9 cellular contexts compared by ENCODE assay signal in genomic region chr11:132402056-132402684, GRCh38.
A peak's percentile ranks its signal among the peaks of the same experiment; 100 is the strongest.
DNase-seq lines count a peak whose midpoint lies in the region; ATAC-seq and TF ChIP-seq lines count a peak whose summit lies in the region.
"Had no signal": no experiment of that assay in that cellular context is flagged by ENCODE, and none has a peak within 500 bp of the region (broad histone marks: within the 10 kb centered on the region; RNA-seq: fewer than 3 reads in every experiment).

No MANE protein-coding gene starts in this region.

- peak; percentile 84 for DNase-seq in DMS79 (lab: John Stamatoyannopoulos, UW)
- peak; percentile 3 to 4 for DNase-seq in SHP77 (lab: John Stamatoyannopoulos, UW)
- DNase-seq in heart left ventricle, result peak in 4 of 5 donors; percentile 16 to 52 (median 35)
- peak in 1 of 2 donors; percentile 49 for DNase-seq in stimulated activated effector memory CD8-positive, alpha-beta T cell treated with anti-CD3 and anti-CD28 coated beads, Interleukin-12 subunit alpha, Interleukin-12 subunit beta, amount 100 ng/mL, for 72 hours (ENCODE audit: low spot score in 2 of 2)
- DNase-seq in activated naive CD4-positive, alpha-beta T cell treated with anti-CD3 and anti-CD28 coated beads, Interleukin-2, amount 50 U/mL, for 16 hours, result no peak
- DNase-seq in omental fat pad (ENCODE audit: low spot score), result no peak

- H2AFZ ChIP-seq in KMS-11 (ENCODE audit: low read depth), result peak overlapping the region; percentile 35; the same call in 1 of the 2 replicates

- peak; percentile 70 for TF ChIP-seq CTCF in KMS-11 (conservative IDR thresholded peaks at IDR 0.05; ENCODE audit: low read depth, low read length)
- peak in 11 of 12 donors; percentile 27 to 59 (median 45) for TF ChIP-seq CTCF in heart left ventricle (IDR thresholded peaks at IDR 0.05)
- TF ChIP-seq CTCF in omental fat pad (IDR thresholded peaks at IDR 0.05), result no peak

- ATAC-seq in GM21390 (IDR thresholded peaks at IDR 0.05; ENCODE audit: unreplicated experiment) (peak; percentile 90), heart left ventricle (peak; percentile 77 to 93 (median 86)), omental fat pad (ENCODE audit: low FRiP score) (no peak)
- ATAC-seq in stimulated activated effector memory CD8-positive, alpha-beta T cell treated with anti-CD3 and anti-CD28 coated beads, Interleukin-12 subunit alpha, Interleukin-12 subunit beta, amount 100 ng/mL, for 72 hours, result peak; percentile 60

- H3K27ac Mint-ChIP-seq in stimulated activated effector memory CD8-positive, alpha-beta T cell treated with anti-CD3 and anti-CD28 coated beads, Interleukin-12 subunit alpha, Interleukin-12 subunit beta, amount 100 ng/mL, for 72 hours, result no peak overlapping the region
- H3K27ac Mint-ChIP-seq: IgD-negative memory B cell had no signal

- H3K9ac ChIP-seq in KMS-11, result no peak overlapping the region

- H3K4me1 Mint-ChIP-seq in stimulated activated effector memory CD8-positive, alpha-beta T cell treated with anti-CD3 and anti-CD28 coated beads, Interleukin-12 subunit alpha, Interleukin-12 subunit beta, amount 100 ng/mL, for 72 hours, result no peaks in the 10 kb centered on the region
- H3K4me1 Mint-ChIP-seq: IgD-negative memory B cell had no signal

- WGBS in heart left ventricle, 4 donors, result 4 to 14% (median 13%) methylated on average over 7 to 8 of the region's 8 CpGs

- no peak overlapping the region; the same call in 1 of the 2 replicates for H3K27ac ChIP-seq in KMS-11
- no peak overlapping the region for H3K27ac ChIP-seq in heart left ventricle

- peaks cover 20% of the 10 kb centered on the region for H3K4me1 ChIP-seq in KMS-11 (ENCODE audit: low read depth, poor library complexity, severe bottlenecking)
- no peaks in the 10 kb centered on the region for H3K4me1 ChIP-seq in heart left ventricle

- no peaks in the 10 kb centered on the region for H3K79me2 ChIP-seq in KMS-11 (ENCODE audit: insufficient read depth, low read depth)

- H3K36me3 ChIP-seq in KMS-11 (ENCODE audit: insufficient read depth) (no peaks in the 10 kb centered on the region), heart left ventricle (no peaks in the 10 kb centered on the region)

- no peaks in the 10 kb centered on the region for H3K27me3 ChIP-seq in KMS-11 (ENCODE audit: insufficient read depth, low read depth)
- peaks cover 0 to 28% (median 0%) of the 10 kb centered on the region in 9 donors for H3K27me3 ChIP-seq in heart left ventricle

- H3K4me3 Mint-ChIP-seq in stimulated activated effector memory CD8-positive, alpha-beta T cell treated with anti-CD3 and anti-CD28 coated beads, Interleukin-12 subunit alpha, Interleukin-12 subunit beta, amount 100 ng/mL, for 72 hours, result no peak overlapping the region
- H3K4me3 Mint-ChIP-seq: IgD-negative memory B cell had no signal

- no peaks in the 10 kb centered on the region for H3K9me3 ChIP-seq in heart left ventricle

- H3K4me2 ChIP-seq in KMS-11, result peak overlapping the region; percentile 18; the same call in 1 of the 2 replicates

- no peak for TF ChIP-seq POLR2A in heart left ventricle (IDR thresholded peaks at IDR 0.05)

- no peaks in the 10 kb centered on the region for H4K20me1 ChIP-seq in KMS-11 (ENCODE audit: insufficient read depth)

- intact Hi-C loops in heart left ventricle (cut with DNase I), result loop anchor here (1.0 to 10.0 kb wide), 7 partner anchors 90 to 537 kb away; no protein-coding TSS in a partner anchor

- no peaks in the 10 kb centered on the region for H3K36me3 Mint-ChIP-seq in stimulated activated effector memory CD8-positive, alpha-beta T cell treated with anti-CD3 and anti-CD28 coated beads, Interleukin-12 subunit alpha, Interleukin-12 subunit beta, amount 100 ng/mL, for 72 hours
- H3K36me3 Mint-ChIP-seq: IgD-negative memory B cell had no signal

- peaks cover 9% of the 10 kb centered on the region for H3K9me3 Mint-ChIP-seq in stimulated activated effector memory CD8-positive, alpha-beta T cell treated with anti-CD3 and anti-CD28 coated beads, Interleukin-12 subunit alpha, Interleukin-12 subunit beta, amount 100 ng/mL, for 72 hours

- H3K4me3 ChIP-seq in KMS-11 (IDR thresholded peaks at IDR 0.05; ENCODE audit: insufficient read depth, low read depth, low read length) (no peak overlapping the region), heart left ventricle (no peak overlapping the region)

Comparison
In these comparisons a context has a peak if more than half of its experiments do, and no peak if none do; other contexts are left out.
1. DNase-seq: peak in DMS79 (single experiment), SHP77 (2 of 2) and heart left ventricle (4 of 5); none in activated naive CD4-positive, alpha-beta T cell treated with anti-CD3 and anti-CD28 coated beads, Interleukin-2, amount 50 U/mL, for 16 hours (single experiment) and omental fat pad (single experiment).
2. CTCF ChIP-seq: peak in KMS-11 (single experiment) and heart left ventricle (11 of 12); none in omental fat pad (0 of 3).